In genomic region chr16:57636184-57636583, GRCh38 we compare ENCODE assay signal across 28 cellular contexts. TPM values are rescaled to one million over a fixed set of nuclear protein-coding genes. Genes with fewer than 3 reads are reported as not detected.
DNase-seq lines count a peak whose midpoint lies in the region; ATAC-seq and TF ChIP-seq lines count a peak whose summit lies in the region.
"Had no signal": no experiment of that assay in that cellular context is flagged by ENCODE, and none has a peak within 500 bp of the region (broad histone marks: within the 10 kb centered on the region; RNA-seq: fewer than 3 reads in every experiment).

No MANE protein-coding gene starts in this region.

- peak overlapping the region; percentile 39 to 93 (median 86) for H3K27ac ChIP-seq in heart left ventricle
- H3K27ac ChIP-seq in esophagus squamous epithelium, result peak overlapping the region in 3 of 4 donors; percentile 20 to 74 (median 57)
- H3K27ac ChIP-seq in psoas muscle, result peak overlapping the region; percentile 63
- peak overlapping the region; percentile 73 for H3K27ac ChIP-seq in upper lobe of right lung
- H3K27ac ChIP-seq: KMS-11 had no signal

- H3K9me3 ChIP-seq in heart left ventricle, result no peaks in the 10 kb centered on the region
- H3K9me3 ChIP-seq in esophagus squamous epithelium, result no peaks in the 10 kb centered on the region
- no peaks in the 10 kb centered on the region for H3K9me3 ChIP-seq in psoas muscle
- H3K9me3 ChIP-seq in upper lobe of right lung, result no peaks in the 10 kb centered on the region
- H3K9me3 ChIP-seq: thoracic aorta had no signal

- TF ChIP-seq CTCF in heart left ventricle (IDR thresholded peaks at IDR 0.05), result no peak
- TF ChIP-seq CTCF in esophagus squamous epithelium (IDR thresholded peaks at IDR 0.05), result no peak
- TF ChIP-seq CTCF in psoas muscle (IDR thresholded peaks at IDR 0.05), result no peak
- TF ChIP-seq CTCF in upper lobe of right lung (IDR thresholded peaks at IDR 0.05), result no peak

- H3K4me3 ChIP-seq in heart left ventricle, result peak overlapping the region in 1 of 12 donors; percentile 2
- H3K4me3 ChIP-seq in esophagus squamous epithelium, result no peak overlapping the region
- no peak overlapping the region for H3K4me3 ChIP-seq in psoas muscle
- no peak overlapping the region for H3K4me3 ChIP-seq in upper lobe of right lung
- H3K4me3 ChIP-seq: thoracic aorta had no signal

- 67 to 80% (median 75%) methylated on average over 5 of the region's 5 CpGs for WGBS in heart left ventricle, 4 donors
- WGBS in esophagus squamous epithelium, 2 donors, result 91 to 100% methylated on average over 2 to 4 of the region's 5 CpGs
- WGBS in psoas muscle, 3 donors, result 83 to 85% (median 83%) methylated on average over 5 of the region's 5 CpGs

- H3K27me3 ChIP-seq in heart left ventricle, result no peaks in the 10 kb centered on the region
- peaks cover 0 to 12% (median 0%) of the 10 kb centered on the region in 4 donors for H3K27me3 ChIP-seq in esophagus squamous epithelium
- peaks cover 0 to 7% (median 0%) of the 10 kb centered on the region in 3 donors for H3K27me3 ChIP-seq in psoas muscle (ENCODE audit: insufficient read depth in 3 of 3, low read length in 2 of 3)
- peaks cover 4% of the 10 kb centered on the region for H3K27me3 ChIP-seq in upper lobe of right lung

- ATAC-seq in heart left ventricle (no peak), Right ventricle myocardium inferior (no peak), psoas muscle (no peak), upper lobe of right lung (no peak), HG03565 (IDR thresholded peaks at IDR 0.05; ENCODE audit: unreplicated experiment) (no peak)
- ATAC-seq: activated T-cell treated with anti-CD3 and anti-CD28 coated beads, Interleukin-2, amount 50 U/mL, for 72 hours; natural killer cell treated with Interleukin-12 subunit alpha and Interleukin-12 subunit beta and Interleukin-15 and Interleukin-18, amount 100 ng/mL, for 72 hours had no signal

- DNase-seq in heart left ventricle, result no peak
- DNase-seq in Right ventricle myocardium inferior (ENCODE audit: missing footprints), result no peak
- DNase-seq in esophagus squamous epithelium (lab: John Stamatoyannopoulos, UW), result no peak
- no peak for DNase-seq in psoas muscle
- DNase-seq in upper lobe of right lung, result no peak
- no peak for DNase-seq in kidney tubule cell (ENCODE audit: low spot score)
- no peak for DNase-seq in NCI-H146 (lab: John Stamatoyannopoulos, UW)
- DNase-seq: 8988T; activated CD4-positive, CD25-positive, alpha-beta regulatory T cell treated with anti-CD3 and anti-CD28 coated beads, Interleukin-2, amount 50 U/mL, for 72 hours; activated CD8-positive, alpha-beta memory T cell treated with anti-CD3 and anti-CD28 coated beads for 24 hours; activated naive CD8-positive, alpha-beta T cell treated with anti-CD3 and anti-CD28 coated beads for 36 hours; activated T-cell treated with anti-CD3 and anti-CD28 coated beads, Interleukin-2, amount 50 U/mL, for 72 hours; AML-193; DND-41; islet precursor cell; MV-4-11; NCI-H187; NCI-H345; NCI-H82; SHP77 treated with DMSO at 0.1 percent for 48 hours; stimulated activated CD4-positive, alpha-beta T cell treated with anti-CD3 and anti-CD28 coated beads, Interleukin-12 subunit alpha, Interleukin-12 subunit beta, amount 100 ng/mL, for 4 hours had no signal

- H3K4me1 ChIP-seq in heart left ventricle, result peaks cover 11 to 98% (median 73%) of the 10 kb centered on the region in 12 donors
- peaks cover 9 to 95% (median 37%) of the 10 kb centered on the region in 3 donors for H3K4me1 ChIP-seq in esophagus squamous epithelium
- no peaks in the 10 kb centered on the region for H3K4me1 ChIP-seq in psoas muscle
- H3K4me1 ChIP-seq in upper lobe of right lung, result peaks cover 44% of the 10 kb centered on the region

- intact Hi-C loops in heart left ventricle (cut with DNase I) (no loop called here), Right ventricle myocardium inferior (cut with DNase I) (no loop called here), esophagus squamous epithelium (cut with DNase I) (no loop called here), psoas muscle (cut with DNase I) (no loop called here), upper lobe of right lung (cut with DNase I) (no loop called here)

- no peak for TF ChIP-seq POLR2A in heart left ventricle (IDR thresholded peaks at IDR 0.05)
- TF ChIP-seq POLR2A in esophagus squamous epithelium (IDR thresholded peaks at IDR 0.05), result no peak

- H3K36me3 ChIP-seq in heart left ventricle (no peaks in the 10 kb centered on the region), esophagus squamous epithelium (peaks cover 0 to 4% (median 0%) of the 10 kb centered on the region in 3 donors), psoas muscle (ENCODE audit: insufficient read depth in 1 of 2, low read depth in 1 of 2) (no peaks in the 10 kb centered on the region), upper lobe of right lung (no peaks in the 10 kb centered on the region)
- H3K36me3 ChIP-seq: thoracic aorta had no signal

RNA-seq across cellular contexts. Expression of gene ADGRG1, which starts 7.8 kb away (rescaled TPM):
- total RNA-seq in heart left ventricle (10 to 100 TPM; 15.2 to 65.2 (median 17.5) TPM), Right ventricle myocardium inferior (23.1 TPM), esophagus squamous epithelium (10 to 100 TPM; 37.0 to 65.5 (median 42.1) TPM), psoas muscle (10 to 100 TPM; 14.2 to 19.4 (median 15.7) TPM), upper lobe of right lung (66.9 TPM)
- polyA plus RNA-seq in heart left ventricle (10 to 100 TPM; 14.1 to 23.3 TPM), psoas muscle (10 to 100 TPM in 1 of 3 donors, 1 to 10 TPM in 2; 5.3 to 10.4 (median 7.4) TPM)

RNA-seq across cellular contexts. Expression of gene ADGRG3, which starts 31.9 kb away (rescaled TPM):
- total RNA-seq in heart left ventricle (1 to 10 TPM in 1 of 9 donors, under 1 TPM in 8; 0.12 to 1.4 (median 0.53) TPM), Right ventricle myocardium inferior (0.87 TPM), esophagus squamous epithelium (1 to 10 TPM in 3 of 4 donors, not detected in 1; 1.5 to 3.9 (median 2.1) TPM), psoas muscle (under 1 TPM; 0.19 to 0.57 (median 0.31) TPM), upper lobe of right lung (5.8 TPM)
- polyA plus RNA-seq in heart left ventricle (under 1 TPM; 0.15 to 0.61 TPM), psoas muscle (under 1 TPM; 0.16 to 0.37 (median 0.31) TPM)
- total RNA-seq: activated naive CD8-positive, alpha-beta T cell treated with anti-CD3 and anti-CD28 coated beads for 36 hours; fibroblast of villous mesenchyme; mesothelial cell of epicardium; pulmonary artery endothelial cell had no signal

RNA-seq across cellular contexts. Expression of gene DRC7, which starts 58.4 kb away (rescaled TPM):
- total RNA-seq in heart left ventricle, result under 1 TPM in 1 of 9 donors, not detected in 8; 0.29 TPM
- polyA plus RNA-seq in heart left ventricle, result not detected
- total RNA-seq in Right ventricle myocardium inferior, result not detected
- total RNA-seq in esophagus squamous epithelium, result under 1 TPM in 1 of 4 donors, not detected in 3; 0.79 TPM
- not detected for total RNA-seq in psoas muscle
- polyA plus RNA-seq in psoas muscle, result not detected
- total RNA-seq in upper lobe of right lung, result not detected
- total RNA-seq: activated naive CD8-positive, alpha-beta T cell treated with anti-CD3 and anti-CD28 coated beads for 36 hours; fibroblast of villous mesenchyme; mesothelial cell of epicardium; natural killer cell treated with Interleukin-12 subunit alpha and Interleukin-12 subunit beta and Interleukin-15 and Interleukin-18, amount 100 ng/mL, for 72 hours; thoracic aorta had no signal
